ENCODE assay signal across 25 cellular contexts in genomic region chr11:3927129-3927796, GRCh38.
A peak's percentile ranks its signal among the peaks of the same experiment; 100 is the strongest.
DNase-seq lines count a peak whose midpoint lies in the region; ATAC-seq, FAIRE-seq and TF ChIP-seq lines count a peak whose summit lies in the region.
"Had no signal": no experiment of that assay in that cellular context is flagged by ENCODE, and none has a peak within 500 bp of the region (broad histone marks: within the 10 kb centered on the region; RNA-seq: fewer than 3 reads in every experiment).

No MANE protein-coding gene starts in this region.

- H3K27me3 ChIP-seq in Panc1 (ENCODE audit: control insufficient read depth, insufficient read depth, low read length) (no peaks in the 10 kb centered on the region), body of pancreas (no peaks in the 10 kb centered on the region)
- H3K27me3 ChIP-seq: vagina had no signal

- peak overlapping the region; percentile 87 for H3K27ac Mint-ChIP-seq in memory B cell
- no peak overlapping the region for H3K27ac Mint-ChIP-seq in activated naive CD8-positive, alpha-beta T cell treated with anti-CD3 and anti-CD28 coated beads for 36 hours
- H3K27ac Mint-ChIP-seq: activated T-helper 2 cell treated with anti-CD3 and anti-CD28 coated beads, Interferon-gamma antibody, Interleukin-2, Interleukin-4, amounts not matched to agents 10 μg/mL and 5 μg/mL and 100 μg/mL, durations not matched to agents 14 hours and 24 hours and 36 hours; endodermal cell had no signal

- in situ Hi-C loops in Panc1 (cut with HindIII; ENCODE audit: low pct_unique_long_range_greater_than_20kb, low sequenced_read_pairs), result no loop called here

- peaks cover 20% of the 10 kb centered on the region for H3K4me1 Mint-ChIP-seq in memory B cell
- peaks cover 31% of the 10 kb centered on the region for H3K4me1 Mint-ChIP-seq in activated naive CD8-positive, alpha-beta T cell treated with anti-CD3 and anti-CD28 coated beads for 36 hours
- H3K4me1 Mint-ChIP-seq: endodermal cell, H9 had no signal

- intact Hi-C loops in Panc1 (cut with micrococcal nuclease; ENCODE audit: unreplicated experiment), result no loop called here
- intact Hi-C loops in body of pancreas (cut with DNase I), result no loop called here

- CTCF ChIA-PET in Panc1 (lab: Charles Lee), result no interaction called here

- H3K4me3 ChIP-seq in Panc1 (ENCODE audit: low read depth in 2 of 2, low read length in 2 of 2) (no peak overlapping the region), body of pancreas (no peak overlapping the region)
- H3K4me3 ChIP-seq: mucosa of descending colon, vagina had no signal

- H3K36me3 ChIP-seq in Panc1 (ENCODE audit: control insufficient read depth, insufficient read depth, low read length) (no peaks in the 10 kb centered on the region), body of pancreas (replicated peaks in 1 of 2; ENCODE audit: insufficient read depth in 1 of 2, low read depth in 2 of 2) (no peaks in the 10 kb centered on the region)
- H3K36me3 ChIP-seq: vagina had no signal

- H3K9me3 Mint-ChIP-seq in memory B cell, result no peaks in the 10 kb centered on the region
- H3K9me3 Mint-ChIP-seq in activated naive CD8-positive, alpha-beta T cell treated with anti-CD3 and anti-CD28 coated beads for 36 hours, result peaks cover 1% of the 10 kb centered on the region
- H3K9me3 Mint-ChIP-seq: activated CD4-positive, alpha-beta T cell treated with anti-CD3 and anti-CD28 coated beads, Interleukin-2, amount 10 ng/mL, durations not matched to agents 7 days and 5 days; activated T-helper 2 cell treated with anti-CD3 and anti-CD28 coated beads, Interferon-gamma antibody, Interleukin-2, Interleukin-4, amounts not matched to agents 10 μg/mL and 5 μg/mL and 100 μg/mL, durations not matched to agents 14 hours and 24 hours and 36 hours; CD4-positive, CD25-positive, alpha-beta regulatory T cell had no signal

- 64 to 71% methylated on average over 6 of the region's 6 CpGs for WGBS in body of pancreas, 2 donors

- no peak for DNase-seq in GM19239 (ENCODE audit: insufficient read length, low spot score)
- DNase-seq in Panc1 (ENCODE audit: low read depth, low spot score), result no peak
- no peak for DNase-seq in memory B cell (ENCODE audit: low spot score in 2 of 2)
- no peak for DNase-seq in activated naive CD8-positive, alpha-beta T cell treated with anti-CD3 and anti-CD28 coated beads for 36 hours
- DNase-seq in body of pancreas, result no peak
- DNase-seq: activated CD4-positive, alpha-beta T cell treated with anti-CD3 and anti-CD28 coated beads, Interleukin-2, amount 10 ng/mL, durations not matched to agents 7 days and 5 days; CD4-positive, CD25-positive, alpha-beta regulatory T cell; DMS53; endodermal cell; glutamatergic neuron; H9; Kasumi-1; mucosa of descending colon; NCI-H1417; NCI-H2107; NCI-H510A; nucleus accumbens; stimulated activated CD4-positive, alpha-beta T cell treated with anti-CD3 and anti-CD28 coated beads, Interleukin-15, amount 100 ng/mL, for 24 hours had no signal

- TF ChIP-seq POLR2A in body of pancreas (IDR thresholded peaks at IDR 0.05), result no peak

- H3K27ac ChIP-seq in 22Rv1, result no peak overlapping the region
- no peak overlapping the region for H3K27ac ChIP-seq in Panc1 (ENCODE audit: low read length)
- no peak overlapping the region for H3K27ac ChIP-seq in body of pancreas
- H3K27ac ChIP-seq: vagina had no signal

- no TSS peak for BruUV-seq in Panc1 (replicated peaks; lab: Mats Ljungman, UMichigan)

- H3K9me3 ChIP-seq in Panc1 (ENCODE audit: control insufficient read depth, insufficient read depth, low read depth, low read length), result no peaks in the 10 kb centered on the region
- H3K9me3 ChIP-seq in body of pancreas, result no peaks in the 10 kb centered on the region
- H3K9me3 ChIP-seq: mucosa of descending colon, vagina had no signal

- no peak overlapping the region for H3K4me3 Mint-ChIP-seq in memory B cell
- no peak overlapping the region for H3K4me3 Mint-ChIP-seq in activated naive CD8-positive, alpha-beta T cell treated with anti-CD3 and anti-CD28 coated beads for 36 hours
- H3K4me3 Mint-ChIP-seq: activated CD4-positive, alpha-beta T cell treated with anti-CD3 and anti-CD28 coated beads, Interleukin-2, amount 10 ng/mL, durations not matched to agents 7 days and 5 days; brain; CD4-positive, CD25-positive, alpha-beta regulatory T cell; endodermal cell; H9 had no signal

- H3K4me1 ChIP-seq in Panc1 (ENCODE audit: control insufficient read depth, insufficient read depth, low read length) (no peaks in the 10 kb centered on the region), body of pancreas (peaks cover 27% of the 10 kb centered on the region)

- FAIRE-seq in GM19239 (lab: Jason Lieb, UNC), result peak; percentile 44
- FAIRE-seq: A204.1 had no signal

- TF ChIP-seq CTCF in 22Rv1 (IDR thresholded peaks at IDR 0.05) (peak; percentile 25; the same call in 1 of the 2 replicates), Panc1 (IDR thresholded peaks at IDR 0.05) (peak; percentile 29), body of pancreas (IDR thresholded peaks at IDR 0.05) (no peak)

- POLR2A ChIA-PET in Panc1 (lab: Charles Lee), result no interaction called here

- ATAC-seq in Panc1 (no peak), memory B cell (ENCODE audit: low read depth) (peak; percentile 4), GM18870 (IDR thresholded peaks at IDR 0.05; ENCODE audit: unreplicated experiment) (no peak), GM18909 (IDR thresholded peaks at IDR 0.05; ENCODE audit: poor library complexity, unreplicated experiment) (no peak), body of pancreas (no peak)
- ATAC-seq: mucosa of descending colon had no signal

- H3K36me3 Mint-ChIP-seq in memory B cell, result peaks cover 6% of the 10 kb centered on the region
- peaks cover 9% of the 10 kb centered on the region for H3K36me3 Mint-ChIP-seq in activated naive CD8-positive, alpha-beta T cell treated with anti-CD3 and anti-CD28 coated beads for 36 hours

- no peaks in the 10 kb centered on the region for H3K27me3 Mint-ChIP-seq in memory B cell
- no peaks in the 10 kb centered on the region for H3K27me3 Mint-ChIP-seq in activated naive CD8-positive, alpha-beta T cell treated with anti-CD3 and anti-CD28 coated beads for 36 hours
- H3K27me3 Mint-ChIP-seq: activated CD4-positive, alpha-beta T cell treated with anti-CD3 and anti-CD28 coated beads, Interleukin-2, amount 10 ng/mL, durations not matched to agents 7 days and 5 days; brain; CD4-positive, CD25-positive, alpha-beta regulatory T cell had no signal

Comparison
In these comparisons a context has a peak if more than half of its experiments do, and no peak if none do; other contexts are left out.
1. CTCF ChIP-seq: peak in 22Rv1 (single experiment) and Panc1 (single experiment); none in body of pancreas (0 of 7).